ENCODE assay signal across 9 cellular contexts in genomic region chr1:27135920-27136551, GRCh38. TPM values are rescaled to one million over a fixed set of nuclear protein-coding genes. Genes with fewer than 3 reads are reported as not detected.
DNase-seq lines count a peak whose midpoint lies in the region; ATAC-seq and TF ChIP-seq lines count a peak whose summit lies in the region.
"Had no signal": no experiment of that assay in that cellular context is flagged by ENCODE, and none has a peak within 500 bp of the region (broad histone marks: within the 10 kb centered on the region; RNA-seq: fewer than 3 reads in every experiment).

No MANE protein-coding gene starts in this region.

- H3K4me2 ChIP-seq in DND-41 (ENCODE audit: insufficient read depth, low read length) (no peak overlapping the region), KMS-11 (peak overlapping the region; percentile 94)

- no peak overlapping the region for H3K4me3 Mint-ChIP-seq in osteocyte (ENCODE audit: unreplicated experiment)

- peak; percentile 42; the same call in 1 of the 3 replicates for ATAC-seq in DND-41 (ENCODE audit: insufficient read depth, low read depth)
- no peak for ATAC-seq in GM19463 (IDR thresholded peaks at IDR 0.05; ENCODE audit: unreplicated experiment)
- ATAC-seq in GM21423 (IDR thresholded peaks at IDR 0.05; ENCODE audit: unreplicated experiment), result no peak

- no peak for DNase-seq in DND-41
- DNase-seq in brain microvascular endothelial cell, result no peak
- no peak for DNase-seq in osteocyte (ENCODE audit: extremely low spot score, unreplicated experiment)
- no peak for DNase-seq in stimulated activated CD4-positive, alpha-beta T cell treated with anti-CD3 and anti-CD28 coated beads, Interleukin-4, amount 100 ng/mL, for 24 hours
- no peak for DNase-seq in NCI-H510A (lab: John Stamatoyannopoulos, UW)

- TF ChIP-seq CTCF in DND-41 (IDR thresholded peaks at IDR 0.05; ENCODE audit: borderline replicate concordance, extremely low read depth, low read length, poor library complexity, severe bottlenecking), result peak; percentile 21
- TF ChIP-seq CTCF in KMS-11 (conservative IDR thresholded peaks at IDR 0.05; ENCODE audit: low read depth, low read length), result 0 out of 2 replicates have a peak, but pooled peaks have one; percentile 26
- TF ChIP-seq CTCF in brain microvascular endothelial cell (IDR thresholded peaks at IDR 0.05; ENCODE audit: low read depth, low read length, missing control alignments), result peak; percentile 41
- no peak for TF ChIP-seq CTCF in osteocyte (IDR thresholded peaks at IDR 0.05)

- no peaks in the 10 kb centered on the region for H3K9me3 Mint-ChIP-seq in osteocyte (ENCODE audit: unreplicated experiment)

- in situ Hi-C loops in brain microvascular endothelial cell (cut with HindIII; ENCODE audit: low pct_ligation_motif_present, low sequenced_read_pairs), result no loop called here

- H3K4me3 ChIP-seq in DND-41 (ENCODE audit: low read depth in 1 of 2, low read length in 2 of 2), result no peak overlapping the region
- no peak overlapping the region for H3K4me3 ChIP-seq in KMS-11 (IDR thresholded peaks at IDR 0.05; ENCODE audit: insufficient read depth, low read depth, low read length)
- H3K4me3 ChIP-seq in brain microvascular endothelial cell (ENCODE audit: low read depth, low read length), result no peak overlapping the region
- H3K4me3 ChIP-seq: prostate gland had no signal

- H3K27ac ChIP-seq in DND-41 (ENCODE audit: low read length), result no peak overlapping the region
- peak overlapping the region; percentile 57; the same call in 1 of the 2 replicates for H3K27ac ChIP-seq in KMS-11
- no peak overlapping the region for H3K27ac ChIP-seq in brain microvascular endothelial cell
- H3K27ac ChIP-seq: prostate gland had no signal

- H2AFZ ChIP-seq in DND-41 (ENCODE audit: low read depth, low read length) (no peak overlapping the region), KMS-11 (ENCODE audit: low read depth) (peak overlapping the region; percentile 16; the same call in 1 of the 2 replicates)

- H3K36me3 ChIP-seq in DND-41 (ENCODE audit: insufficient read depth, low read length), result peaks cover 4% of the 10 kb centered on the region; the same call in 1 of the 2 replicates
- no peaks in the 10 kb centered on the region for H3K36me3 ChIP-seq in KMS-11 (ENCODE audit: insufficient read depth)
- H3K36me3 ChIP-seq in brain microvascular endothelial cell (replicated peaks), result peaks cover 5% of the 10 kb centered on the region
- H3K36me3 ChIP-seq: prostate gland had no signal

- H3K27me3 Mint-ChIP-seq in osteocyte (ENCODE audit: unreplicated experiment), result no peaks in the 10 kb centered on the region

- peaks cover 41% of the 10 kb centered on the region for H3K4me1 Mint-ChIP-seq in osteocyte (ENCODE audit: unreplicated experiment)

- H3K9ac ChIP-seq in DND-41 (ENCODE audit: low read depth, low read length) (no peak overlapping the region), KMS-11 (no peak overlapping the region)

- H4K20me1 ChIP-seq in DND-41 (ENCODE audit: insufficient read depth, low read length) (peaks cover 37% of the 10 kb centered on the region), KMS-11 (ENCODE audit: insufficient read depth) (no peaks in the 10 kb centered on the region)

- H3K79me2 ChIP-seq in DND-41 (ENCODE audit: insufficient read depth, low read length) (peaks cover 16% of the 10 kb centered on the region), KMS-11 (ENCODE audit: insufficient read depth, low read depth) (no peaks in the 10 kb centered on the region)

- H3K9me3 ChIP-seq in DND-41 (ENCODE audit: insufficient read depth, low read length, severe bottlenecking), result no peaks in the 10 kb centered on the region
- H3K9me3 ChIP-seq: prostate gland had no signal

- H3K27me3 ChIP-seq in DND-41 (ENCODE audit: insufficient read depth, low read length, poor library complexity) (no peaks in the 10 kb centered on the region), KMS-11 (ENCODE audit: insufficient read depth, low read depth) (no peaks in the 10 kb centered on the region), brain microvascular endothelial cell (replicated peaks) (no peaks in the 10 kb centered on the region)

- peak overlapping the region; percentile 85 for H3K27ac Mint-ChIP-seq in osteocyte (ENCODE audit: unreplicated experiment)

- no peaks in the 10 kb centered on the region for H3K36me3 Mint-ChIP-seq in osteocyte (ENCODE audit: unreplicated experiment)

- H3K4me1 ChIP-seq in DND-41 (ENCODE audit: insufficient read depth, low read length), result no peaks in the 10 kb centered on the region
- H3K4me1 ChIP-seq in KMS-11 (ENCODE audit: low read depth, poor library complexity, severe bottlenecking), result peaks cover 45% of the 10 kb centered on the region
- H3K4me1 ChIP-seq: prostate gland had no signal

RNA-seq across cellular contexts. Expression of gene SLC9A1, which starts 18.9 kb away (rescaled TPM):
- total RNA-seq in osteocyte, result 32.5 and 34.2 TPM in 2 replicates
